Comparison of ENCODE assay signal across 10 cellular contexts in the genomic region with DNA sequence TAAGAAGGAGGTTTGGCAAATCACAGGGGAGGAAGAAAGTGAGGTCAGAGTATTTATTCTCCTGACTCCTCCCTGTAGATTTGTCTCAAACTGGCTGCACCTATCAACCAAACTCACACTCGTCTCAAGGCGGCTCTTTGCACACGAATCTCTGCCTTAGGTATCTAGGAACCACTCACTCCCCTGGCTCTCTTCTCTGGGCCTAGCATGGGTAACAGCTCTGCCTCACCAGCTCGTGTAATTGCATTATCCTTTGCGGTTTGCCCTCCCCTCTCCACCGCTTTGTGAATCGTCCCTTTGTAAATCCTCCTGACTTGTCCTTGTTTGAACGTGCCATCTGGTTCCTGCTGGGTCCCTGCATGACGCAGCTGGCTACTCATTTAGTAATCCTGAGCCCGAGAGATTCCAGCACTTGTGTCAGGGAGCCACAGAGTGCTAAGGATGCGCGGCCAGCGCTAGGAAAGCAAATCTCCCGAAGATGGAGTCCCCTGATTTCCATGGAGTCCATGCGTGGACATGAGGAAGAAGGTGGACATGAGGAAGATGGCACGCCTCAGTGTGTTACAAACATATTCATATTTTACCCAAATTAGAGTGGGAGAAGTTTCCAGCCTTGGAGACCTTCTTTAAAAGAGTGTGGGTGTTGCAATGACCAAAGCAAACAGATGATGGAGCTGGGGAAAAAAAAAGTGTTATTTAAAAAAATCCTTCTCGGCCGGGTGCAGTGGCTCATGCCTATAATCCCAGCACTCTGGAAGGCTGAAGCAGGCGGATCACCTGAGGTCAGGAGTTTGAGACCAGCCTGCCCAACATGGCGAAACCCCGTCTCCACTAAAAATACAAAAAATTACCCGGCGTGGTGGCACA. TPM values are rescaled to one million over a fixed set of nuclear protein-coding genes. Genes with fewer than 3 reads are reported as not detected.
DNase-seq lines count a peak whose midpoint lies in the region; ATAC-seq and FAIRE-seq lines count a peak whose summit lies in the region.
"Had no signal": no experiment of that assay in that cellular context is flagged by ENCODE, and none has a peak within 500 bp of the region (broad histone marks: within the 10 kb centered on the region; RNA-seq: fewer than 3 reads in every experiment).

No MANE protein-coding gene starts in this region.

- WGBS in small intestine, 3 donors, result 54 to 60% (median 58%) methylated on average over 23 of the region's 23 CpGs

- intact Hi-C loops in Right ventricle myocardium inferior (cut with DNase I) (no loop called here), left ventricle myocardium superior (cut with micrococcal nuclease) (no loop called here), posterior vena cava (cut with DNase I) (loop anchor here in 1 of 2 donors (5.0 kb wide), 1 partner anchor 644 kb away; no protein-coding TSS in a partner anchor)

- H3K27ac ChIP-seq in small intestine (ENCODE audit: low read depth in 1 of 2, low read length in 1 of 2), result no peak overlapping the region
- H3K27ac ChIP-seq: pancreas, VCaP had no signal

- no peaks in the 10 kb centered on the region for H3K36me3 ChIP-seq in small intestine (ENCODE audit: control insufficient read depth in 2 of 2, insufficient read depth in 2 of 2, low read length in 2 of 2)
- H3K36me3 ChIP-seq: pancreas had no signal

- no peaks in the 10 kb centered on the region for H3K4me1 ChIP-seq in small intestine (ENCODE audit: control insufficient read depth in 2 of 2, insufficient read depth in 1 of 2, low read depth in 1 of 2, low read length in 1 of 2)
- H3K4me1 ChIP-seq: pancreas had no signal

- H3K9me3 ChIP-seq in small intestine (ENCODE audit: control insufficient read depth, low read depth), result no peaks in the 10 kb centered on the region
- H3K9me3 ChIP-seq: pancreas had no signal

- DNase-seq in Right ventricle myocardium inferior (ENCODE audit: missing footprints), result no peak
- DNase-seq in left ventricle myocardium superior, result no peak
- DNase-seq in NCI-H526 treated with DMSO at 0.1 percent for 48 hours (lab: John Stamatoyannopoulos, UW), result peak; percentile 91
- peak; percentile 36 for DNase-seq in epidermal melanocyte (ENCODE audit: insufficient read length, low spot score)
- peak; percentile 10 for DNase-seq in small intestine
- no peak for DNase-seq in posterior vena cava (ENCODE audit: low spot score)
- no peak for DNase-seq in stimulated activated naive CD4-positive, alpha-beta T cell treated with Interleukin-2 at 50 U/mL for 16 hours (lab: John Stamatoyannopoulos, UW)
- DNase-seq: pancreas had no signal

- FAIRE-seq in small intestine (lab: Jason Lieb, UNC), result no peak
- FAIRE-seq: pancreas had no signal

- H3K27me3 ChIP-seq in small intestine (ENCODE audit: control insufficient read depth in 2 of 2, insufficient read depth in 2 of 2, low read length in 2 of 2), result no peaks in the 10 kb centered on the region
- H3K27me3 ChIP-seq: pancreas had no signal

- no peak overlapping the region for H3K4me3 ChIP-seq in small intestine (ENCODE audit: low read depth in 1 of 2, low read length in 2 of 2)
- H3K4me3 ChIP-seq: pancreas had no signal

- ATAC-seq in Right ventricle myocardium inferior (peak; percentile 35), left ventricle myocardium superior (no peak), HG02571 (IDR thresholded peaks at IDR 0.05; ENCODE audit: unreplicated experiment) (no peak)

RNA-seq across cellular contexts. Expression of gene NRROS, which starts 26.7 kb away (rescaled TPM):
- 3.1 TPM for total RNA-seq in Right ventricle myocardium inferior
- total RNA-seq in left ventricle myocardium superior, result 2.3 TPM
- 1 to 10 TPM in 1 of 3 donors, under 1 TPM in 1, not detected in 1; 0.54 to 4.1 TPM for polyA plus RNA-seq in small intestine
- total RNA-seq in posterior vena cava, result 10 to 100 TPM in 1 of 2 donors, 1 to 10 TPM in 1; 8.0 to 10.6 TPM

RNA-seq across cellular contexts. Expression of gene CEP19, which starts 45.8 kb away (rescaled TPM):
- total RNA-seq in Right ventricle myocardium inferior, result 1.9 TPM
- 1.0 TPM for total RNA-seq in left ventricle myocardium superior
- under 1 TPM in 2 of 3 donors, not detected in 1; 0.22 to 0.75 TPM for polyA plus RNA-seq in small intestine
- total RNA-seq in posterior vena cava, result 1 to 10 TPM in 1 of 2 donors, under 1 TPM in 1; 0.69 to 1.3 TPM

RNA-seq across cellular contexts. Expression of gene PIGX, which starts 45.9 kb away (rescaled TPM):
- total RNA-seq in Right ventricle myocardium inferior (15.0 TPM), left ventricle myocardium superior (14.1 TPM), posterior vena cava (10 to 100 TPM; 23.9 to 24.1 TPM)
- polyA plus RNA-seq in small intestine, result 10 to 100 TPM; 11.9 to 13.8 (median 12.5) TPM

Comparison
In these comparisons a context has a peak if more than half of its experiments do, and no peak if none do; other contexts are left out.
1. DNase-seq: peak in NCI-H526 treated with DMSO at 0.1 percent for 48 hours (single experiment), epidermal melanocyte (single experiment) and small intestine (single experiment); none in Right ventricle myocardium inferior (single experiment), left ventricle myocardium superior (single experiment), posterior vena cava (single experiment) and stimulated activated naive CD4-positive, alpha-beta T cell treated with Interleukin-2 at 50 U/mL for 16 hours (single experiment).